ENCODE assay signal across 11 cellular contexts in genomic region chr10:132886211-132887099, GRCh38. TPM values are rescaled to one million over a fixed set of nuclear protein-coding genes. Genes with fewer than 3 reads are reported as not detected.
DNase-seq lines count a peak whose midpoint lies in the region; TF ChIP-seq lines count a peak whose summit lies in the region.
"Had no signal": no experiment of that assay in that cellular context is flagged by ENCODE, and none has a peak within 500 bp of the region (broad histone marks: within the 10 kb centered on the region; RNA-seq: fewer than 3 reads in every experiment).

No MANE protein-coding gene starts in this region.

- BruUV-seq in OCI-LY7 (replicated peaks; lab: Mats Ljungman, UMichigan) = no TSS peak

- H3K27me3 ChIP-seq in kidney epithelial cell (ENCODE audit: control insufficient read depth, insufficient read depth, low read length) (peaks cover 26% of the 10 kb centered on the region), tibial artery (peaks cover 0 to 35% of the 10 kb centered on the region in 2 donors), adrenal gland (peaks cover 11% of the 10 kb centered on the region)

- WGBS in adrenal gland, 4 donors = 66 to 81% (median 71%) methylated on average over 19 to 35 of the region's 35 CpGs

- no peaks in the 10 kb centered on the region for H3K36me3 ChIP-seq in OCI-LY7 (ENCODE audit: insufficient read depth, low read length)
- H3K36me3 ChIP-seq in kidney epithelial cell (ENCODE audit: control insufficient read depth, insufficient read depth, low read length) = no peaks in the 10 kb centered on the region
- H3K36me3 ChIP-seq in tibial artery = no peaks in the 10 kb centered on the region
- no peaks in the 10 kb centered on the region for H3K36me3 ChIP-seq in adrenal gland (replicated peaks in 1 of 2)

- no peak overlapping the region for H3K4me2 ChIP-seq in OCI-LY7 (ENCODE audit: low read length)
- H3K4me2 ChIP-seq: PC-9 had no signal

- H4K20me1 ChIP-seq in OCI-LY7 (ENCODE audit: insufficient read depth, low read length) = no peaks in the 10 kb centered on the region

- no peak overlapping the region for H2AFZ ChIP-seq in OCI-LY7 (ENCODE audit: low read length)
- H2AFZ ChIP-seq: PC-9 had no signal

- no peak for TF ChIP-seq POLR2A in adrenal gland (IDR thresholded peaks at IDR 0.05)

- H3K4me3 ChIP-seq in OCI-LY7 (ENCODE audit: low read depth, low read length, poor library complexity, severe bottlenecking) (no peak overlapping the region), kidney epithelial cell (ENCODE audit: low read depth, low read length) (no peak overlapping the region), tibial artery (no peak overlapping the region), adrenal gland (no peak overlapping the region)
- H3K4me3 ChIP-seq: PC-9 had no signal

- H3K4me1 ChIP-seq in OCI-LY7 (ENCODE audit: insufficient read depth, low read length, poor library complexity, severe bottlenecking) (no peaks in the 10 kb centered on the region), tibial artery (no peaks in the 10 kb centered on the region), adrenal gland (replicated peaks in 1 of 2) (no peaks in the 10 kb centered on the region)

- H3K27ac ChIP-seq in OCI-LY7 (ENCODE audit: low read depth, low read length, poor library complexity, severe bottlenecking) (no peak overlapping the region), tibial artery (no peak overlapping the region), adrenal gland (no peak overlapping the region)
- H3K27ac ChIP-seq: PC-9 had no signal

- intact Hi-C loops in OCI-LY7 (cut with micrococcal nuclease; ENCODE audit: unreplicated experiment) = no loop called here
- intact Hi-C loops in tibial artery (cut with DNase I; ENCODE audit: low total_unique reads) = no loop called here
- intact Hi-C loops in adrenal gland (cut with DNase I) = no loop called here

- TF ChIP-seq CTCF in OCI-LY7 (conservative IDR thresholded peaks at IDR 0.05; ENCODE audit: low read length) (no peak), kidney epithelial cell (IDR thresholded peaks at IDR 0.05; ENCODE audit: insufficient read depth, low read length, poor library complexity, severe bottlenecking) (peak; percentile 18), tibial artery (IDR thresholded peaks at IDR 0.05) (no peak), adrenal gland (IDR thresholded peaks at IDR 0.05) (no peak)

- H3K9me3 ChIP-seq in OCI-LY7 (ENCODE audit: low read length) (no peaks in the 10 kb centered on the region), tibial artery (no peaks in the 10 kb centered on the region), adrenal gland (replicated peaks in 1 of 3) (no peaks in the 10 kb centered on the region)

- DNase-seq in activated effector memory CD4-positive, alpha-beta T cell treated with anti-CD3 and anti-CD28 coated beads, Interleukin-2, amount 50 U/mL, for 16 hours = peak; percentile 56
- no peak for DNase-seq in activated effector memory CD4-positive, alpha-beta T cell treated with Interleukin-2 at 50 U/mL for 16 hours
- DNase-seq in OCI-LY7 (ENCODE audit: low spot score) (peak; percentile 2), kidney epithelial cell (ENCODE audit: low read depth) (no peak), tibial artery (peak; percentile 12 to 52), GOT3 (lab: John Stamatoyannopoulos, UW) (no peak), adrenal gland (no peak), putamen (ENCODE audit: low spot score) (no peak)
- DNase-seq: NCI-H1694 treated with DMSO at 0.1 percent for 48 hours, PC-9 had no signal

- CTCF ChIA-PET in OCI-LY7 (lab: Charles Lee; ENCODE audit: unreplicated experiment) = no interaction called here

- POLR2A ChIA-PET in OCI-LY7 (lab: Charles Lee) = no interaction called here

- no peaks in the 10 kb centered on the region for H3K9me2 ChIP-seq in OCI-LY7 (ENCODE audit: insufficient read depth, low read length)

- no peaks in the 10 kb centered on the region for H3K79me2 ChIP-seq in OCI-LY7 (ENCODE audit: insufficient read depth, low read depth, low read length)

RNA-seq across cellular contexts. Expression of gene CFAP46, which starts 55.9 kb away (rescaled TPM):
- total RNA-seq in OCI-LY7 (2014; rRNA removed; shearing (Covaris generic)) = not detected in 2 replicates
- total RNA-seq in OCI-LY7 (2022) (not detected in 2 replicates), kidney epithelial cell (3.8 and 5.1 TPM in 2 replicates), adrenal gland (1 to 10 TPM in 2 of 8 donors, under 1 TPM in 3, not detected in 3; 0.15 to 1.2 (median 0.85) TPM)
- polyA plus RNA-seq in adrenal gland = 1 to 10 TPM in 2 of 3 donors, under 1 TPM in 1; 0.73 to 5.5 (median 1.1) TPM
- total RNA-seq: B cell, PC-9 had no signal

Comparison
In these comparisons a context has a peak if more than half of its experiments do, and no peak if none do; other contexts are left out.
1. DNase-seq: peak in activated effector memory CD4-positive, alpha-beta T cell treated with anti-CD3 and anti-CD28 coated beads, Interleukin-2, amount 50 U/mL, for 16 hours (single experiment), OCI-LY7 (single experiment) and tibial artery (2 of 2); none in activated effector memory CD4-positive, alpha-beta T cell treated with Interleukin-2 at 50 U/mL for 16 hours (single experiment), kidney epithelial cell (single experiment), GOT3 (single experiment), adrenal gland (0 of 7) and putamen (single experiment).